In the genomic region with DNA sequence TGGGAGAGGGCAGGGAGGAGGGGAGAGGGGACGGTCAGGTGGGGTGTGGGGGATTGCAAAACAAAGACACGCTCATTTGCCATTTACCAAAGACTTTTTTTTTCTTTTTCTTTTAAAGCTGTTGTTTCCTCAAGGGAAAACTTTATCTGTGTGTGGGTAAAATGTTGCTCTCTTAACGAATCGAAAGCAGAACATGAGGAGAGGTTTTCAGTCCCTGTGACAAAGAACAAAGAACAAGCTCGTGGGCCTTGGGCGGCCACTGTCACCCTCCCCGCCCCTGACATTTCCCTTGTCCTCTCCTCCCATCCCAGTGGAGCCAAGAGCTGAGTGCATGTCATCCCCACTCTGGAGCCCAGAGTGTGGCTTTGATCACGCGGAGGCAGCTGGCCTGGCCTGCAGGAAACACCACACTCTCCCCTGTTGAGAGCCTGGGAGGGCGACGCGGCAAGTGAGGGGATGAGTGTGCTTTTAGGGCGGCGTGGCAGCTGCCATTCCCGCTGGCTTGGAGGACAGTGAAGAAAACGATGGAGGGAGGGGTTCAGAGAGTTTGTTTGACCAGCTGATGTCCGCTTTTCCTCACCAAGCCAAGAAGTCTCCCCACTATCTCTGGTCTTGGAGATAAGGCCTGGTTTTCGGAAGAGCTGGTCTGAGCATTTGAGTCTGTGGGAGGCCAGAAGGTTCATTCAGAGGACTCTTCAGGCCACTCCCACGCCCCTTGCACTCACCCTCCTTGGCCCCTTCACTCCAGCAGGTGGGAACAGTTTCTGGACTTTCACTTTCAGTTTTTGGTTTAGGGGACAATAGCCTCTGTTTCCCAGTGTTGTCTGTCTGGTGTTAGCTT, we compare ENCODE assay signal across 1 cellular context.
TF ChIP-seq lines count a peak whose summit lies in the region.

No MANE protein-coding gene starts in this region.

TF ChIP-seq in HepG2, 621 proteins besides CTCF, POLR2A, EP300 and RAD21 (continued from another document):
- no peak for TF ChIP-seq HNF1A (IDR thresholded peaks at IDR 0.05; ENCODE audit: low read depth)
- TF ChIP-seq HNF1A (CRISPR knock-in tag; IDR thresholded peaks at IDR 0.05; ENCODE audit: borderline replicate concordance): no peak
- TF ChIP-seq FOXA1 (IDR thresholded peaks at IDR 0.05): no peak
- peak; percentile 2 for TF ChIP-seq FOXA1 (CRISPR knock-in tag; IDR thresholded peaks at IDR 0.05)
- TF ChIP-seq ZFP91 (CRISPR knock-in tag; IDR thresholded peaks at IDR 0.05; ENCODE audit: borderline replicate concordance): 0 out of 2 replicates have a peak, but pooled peaks have one; percentile 60
- TF ChIP-seq ZMYM2 (CRISPR knock-in tag; IDR thresholded peaks at IDR 0.05): 0 out of 2 replicates have a peak, but pooled peaks have one; percentile 26
- peak; percentile 65; the same call in 1 of the 2 replicates for TF ChIP-seq TFAP4 (IDR thresholded peaks at IDR 0.05; ENCODE audit: borderline replicate concordance, low read depth)
- TF ChIP-seq ONECUT2 (CRISPR knock-in tag; IDR thresholded peaks at IDR 0.05): no peak
- TF ChIP-seq ARID3A (IDR thresholded peaks at IDR 0.05; ENCODE audit: low read depth, low read length): no peak
